Comparison of ENCODE assay signal across 8 cellular contexts in the genomic region with DNA sequence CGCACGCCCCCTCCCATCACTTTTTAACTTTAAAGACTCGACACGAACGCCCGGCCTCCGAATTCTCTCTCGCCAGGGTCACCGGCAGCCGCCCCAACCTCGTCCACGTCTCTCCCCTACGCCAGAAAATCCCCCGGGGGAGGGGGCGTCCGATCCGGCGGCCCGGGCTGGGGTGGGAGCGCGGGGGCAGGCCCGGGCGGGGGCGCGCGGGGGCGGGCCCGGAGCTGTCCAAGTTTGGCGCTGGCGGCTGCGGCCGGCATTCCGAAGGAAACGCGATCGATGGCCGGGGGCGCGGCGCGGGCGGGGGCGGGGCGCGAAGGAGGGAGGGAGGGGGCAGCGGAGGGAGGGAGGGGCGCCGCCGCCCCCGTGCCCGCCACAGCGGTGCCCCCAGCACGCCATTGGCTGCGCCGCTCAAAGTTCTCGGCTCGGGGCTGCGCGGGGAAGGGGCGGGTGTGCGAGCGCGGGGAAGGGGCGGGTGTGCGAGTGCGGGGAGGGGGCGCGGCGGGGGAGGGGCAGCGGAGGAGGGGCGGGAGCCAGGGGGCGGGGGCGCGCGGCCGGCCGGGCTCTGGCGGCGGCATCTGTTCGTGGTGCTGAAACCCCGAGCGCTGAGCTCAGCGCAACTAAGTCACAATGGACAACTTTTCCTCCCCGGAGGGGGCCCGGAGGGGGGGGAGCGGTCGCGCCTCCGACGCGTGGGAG. TPM values are rescaled to one million over a fixed set of nuclear protein-coding genes. Genes with fewer than 3 reads are reported as not detected.
DNase-seq lines count a peak whose midpoint lies in the region; ATAC-seq and TF ChIP-seq lines count a peak whose summit lies in the region.

No MANE protein-coding gene starts in this region.

- peak overlapping the region in 5 of 10 donors; percentile 11 to 74 (median 65) for H3K27ac ChIP-seq in heart right ventricle

- H3K4me1 ChIP-seq in heart right ventricle, result peaks cover 0 to 38% (median 26%) of the 10 kb centered on the region in 9 donors

- H3K36me3 ChIP-seq in heart right ventricle, result no peaks in the 10 kb centered on the region

- intact Hi-C loops in heart right ventricle (cut with DNase I), result no loop called here

- TF ChIP-seq CTCF in GM13976 (IDR thresholded peaks at IDR 0.05; ENCODE audit: borderline replicate concordance, control extremely low read depth, extremely low read depth, insufficient read depth, missing control alignments) (no peak), heart right ventricle (IDR thresholded peaks at IDR 0.05) (no peak), omental fat pad (IDR thresholded peaks at IDR 0.05) (no peak)

- DNase-seq in GM13976 (ENCODE audit: low spot score) (peak; percentile 60), T-helper 17 cell (no peak), heart right ventricle (peak; percentile 23 to 27), skeletal muscle cell (ENCODE audit: low read depth) (no peak), COLO668 (lab: John Stamatoyannopoulos, UW; ENCODE audit: unreplicated experiment) (no peak), DMS53 (lab: John Stamatoyannopoulos, UW) (no peak), omental fat pad (ENCODE audit: low spot score) (no peak), GM19238 (ENCODE audit: insufficient read length, low spot score) (no peak)

- peaks cover 8% of the 10 kb centered on the region for H3K36me3 Mint-ChIP-seq in T-helper 17 cell (ENCODE audit: low read depth)

- H3K27me3 Mint-ChIP-seq in T-helper 17 cell, result peaks cover 67% of the 10 kb centered on the region

- WGBS in heart right ventricle, 2 donors, result 0 to 2% methylated on average over 45 to 68 of the region's 91 CpGs

- in situ Hi-C loops in GM13976 (cut with MboI; ENCODE audit: low sequenced_read_pairs, unreplicated experiment), result no loop called here

- peak overlapping the region; percentile 18 to 68 (median 56) for H3K4me3 ChIP-seq in heart right ventricle
- peak overlapping the region; percentile 31 for H3K4me3 ChIP-seq in skeletal muscle cell (ENCODE audit: low read depth, low read length)

- no peak overlapping the region for H3K27ac Mint-ChIP-seq in T-helper 17 cell

- H3K9me3 ChIP-seq in T-helper 17 cell (ENCODE audit: control insufficient read depth, low read length, poor library complexity, severe bottlenecking) (no peaks in the 10 kb centered on the region), heart right ventricle (no peaks in the 10 kb centered on the region)

- peaks cover 13% of the 10 kb centered on the region for H3K4me1 Mint-ChIP-seq in T-helper 17 cell

- peak overlapping the region; percentile 36 for H3K4me3 Mint-ChIP-seq in T-helper 17 cell

- ATAC-seq in T-helper 17 cell (no peak), heart right ventricle (peak in 7 of 8 donors; percentile 18 to 60 (median 47)), omental fat pad (ENCODE audit: low FRiP score) (no peak)

- H3K27me3 ChIP-seq in heart right ventricle, result peaks cover 0 to 92% (median 70%) of the 10 kb centered on the region in 7 donors

RNA-seq across cellular contexts. Expression of a gene that starts 2.4 kb away (rescaled TPM):
- total RNA-seq in T-helper 17 cell (not detected), heart right ventricle (under 1 TPM in 6 of 10 donors, not detected in 4; 0.17 to 0.98 (median 0.50) TPM), omental fat pad (under 1 TPM in 1 of 4 donors, not detected in 3; 0.44 TPM)
- polyA plus RNA-seq in heart right ventricle, result under 1 TPM; 0.07 to 0.73 TPM

Comparison
In these comparisons a context has a peak if more than half of its experiments do, and no peak if none do; other contexts are left out.
1. DNase-seq: peak in GM13976 (single experiment) and heart right ventricle (2 of 2); none in T-helper 17 cell (0 of 3), skeletal muscle cell (single experiment), COLO668 (single experiment), DMS53 (single experiment), omental fat pad (single experiment) and GM19238 (single experiment).
2. ATAC-seq: peak in heart right ventricle (7 of 8); none in T-helper 17 cell (single experiment) and omental fat pad (single experiment).